In the genomic region with DNA sequence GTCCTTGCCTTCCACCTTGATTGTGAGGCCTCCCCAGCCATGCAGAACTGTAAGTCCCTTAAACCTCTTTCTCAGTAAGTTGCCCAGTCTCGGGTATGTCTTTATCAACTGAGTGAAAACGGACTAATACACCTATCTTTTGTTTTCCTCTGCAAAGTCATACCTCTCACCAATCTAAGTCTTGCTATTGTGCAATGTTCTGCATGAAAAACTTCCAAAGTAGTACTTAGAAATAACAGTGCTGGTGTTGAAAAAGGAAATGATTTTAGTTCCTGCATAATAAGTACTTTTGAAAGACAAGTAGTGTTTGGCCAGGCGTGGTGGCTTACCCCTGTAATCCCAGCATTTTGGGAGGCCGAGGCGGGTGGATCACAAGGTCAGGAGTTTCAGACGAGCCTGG, we compare ENCODE assay signal across 35 cellular contexts.
"Had no signal": no experiment of that assay in that cellular context is flagged by ENCODE, and none has a peak within 500 bp of the region (broad histone marks: within the 10 kb centered on the region; RNA-seq: fewer than 3 reads in every experiment).

No MANE protein-coding gene starts in this region.

- H3K9me3 Mint-ChIP-seq: activated B cell treated with CpG ODN at 0.5 μM for 24 hours; activated CD4-positive, alpha-beta T cell treated with anti-CD3 and anti-CD28 coated beads, Interleukin-2, amount 10 ng/mL, durations not matched to agents 24 days and 14 days; activated CD8-positive, alpha-beta T cell treated with anti-CD3 and anti-CD28 coated beads for 36 hours; activated naive CD8-positive, alpha-beta T cell treated with anti-CD3 and anti-CD28 coated beads, Interleukin-2, amount 10 ng/mL, durations not matched to agents 7 days and 5 days; activated T-helper 2 cell treated with anti-CD3 and anti-CD28 coated beads, Interferon-gamma antibody, Interleukin-2, Interleukin-4, amounts not matched to agents 10 μg/mL and 5 μg/mL and 100 μg/mL, durations not matched to agents 14 hours and 24 hours and 36 hours; T-helper 1 cell treated with Interleukin-12 subunit alpha and Interleukin-12 subunit beta and Interleukin-4 antibody, amounts not matched to agents 30 μg/mL and 1 μg/mL, for 36 hours; T-helper 2 cell treated with Interferon-gamma antibody and Interleukin-4, amounts not matched to agents 5 μg/mL and 100 μg/mL, for 36 hours had no signal

- H3K27me3 Mint-ChIP-seq: activated B cell treated with CpG ODN at 0.5 μM for 24 hours; activated CD4-positive, alpha-beta memory T cell treated with anti-CD3 and anti-CD28 coated beads for 36 hours; activated CD4-positive, alpha-beta T cell treated with anti-CD3 and anti-CD28 coated beads, Interleukin-2, amount 10 ng/mL, durations not matched to agents 24 days and 14 days; activated CD8-positive, alpha-beta T cell treated with anti-CD3 and anti-CD28 coated beads for 36 hours; activated naive CD4-positive, alpha-beta T cell treated with anti-CD3 and anti-CD28 coated beads, Interleukin-2, amount 10 ng/mL, durations not matched to agents 7 days and 5 days; activated naive CD4-positive, alpha-beta T cell treated with anti-CD3 and anti-CD28 coated beads, Interleukin-2, amount 50 U/mL, for 24 hours; activated naive CD8-positive, alpha-beta T cell; activated naive CD8-positive, alpha-beta T cell treated with anti-CD3 and anti-CD28 coated beads, Interleukin-2, amount 10 ng/mL, durations not matched to agents 7 days and 5 days; activated naive CD8-positive, alpha-beta T cell treated with anti-CD3 and anti-CD28 coated beads, Interleukin-2, amount 50 U/mL, for 24 hours; activated T-cell treated with anti-CD3 and anti-CD28 coated beads, Interleukin-2, amount 50 U/mL, for 24 hours; central memory CD8-positive, alpha-beta T cell had no signal

- H3K27ac ChIP-seq: ascending aorta, cardiac muscle cell, VCaP had no signal

- H3K27ac Mint-ChIP-seq: activated B cell treated with CpG ODN at 0.5 μM for 24 hours; activated CD4-positive, alpha-beta memory T cell treated with anti-CD3 and anti-CD28 coated beads for 36 hours; activated CD4-positive, alpha-beta T cell treated with anti-CD3 and anti-CD28 coated beads, Interleukin-2, amount 10 ng/mL, durations not matched to agents 24 days and 14 days; activated CD8-positive, alpha-beta T cell treated with anti-CD3 and anti-CD28 coated beads for 36 hours; activated naive CD4-positive, alpha-beta T cell treated with anti-CD3 and anti-CD28 coated beads, Interleukin-2, amount 10 ng/mL, durations not matched to agents 7 days and 5 days; activated naive CD4-positive, alpha-beta T cell treated with anti-CD3 and anti-CD28 coated beads, Interleukin-2, amount 50 U/mL, for 24 hours; activated naive CD8-positive, alpha-beta T cell; activated naive CD8-positive, alpha-beta T cell treated with anti-CD3 and anti-CD28 coated beads, Interleukin-2, amount 10 ng/mL, durations not matched to agents 7 days and 5 days; activated naive CD8-positive, alpha-beta T cell treated with anti-CD3 and anti-CD28 coated beads, Interleukin-2, amount 50 U/mL, for 24 hours; activated T-cell treated with anti-CD3 and anti-CD28 coated beads, Interleukin-2, amount 50 U/mL, for 24 hours; activated T-helper 2 cell treated with anti-CD3 and anti-CD28 coated beads, Interferon-gamma antibody, Interleukin-2, Interleukin-4, amounts not matched to agents 10 μg/mL and 5 μg/mL and 100 μg/mL, durations not matched to agents 14 hours and 24 hours and 36 hours; brain; T-helper 1 cell treated with Interleukin-12 subunit alpha and Interleukin-12 subunit beta and Interleukin-4 antibody, amounts not matched to agents 30 μg/mL and 1 μg/mL, for 36 hours; T-helper 2 cell treated with Interferon-gamma antibody and Interleukin-4, amounts not matched to agents 5 μg/mL and 100 μg/mL, for 36 hours had no signal

- H3K4me1 Mint-ChIP-seq: activated B cell treated with CpG ODN at 0.5 μM for 24 hours; activated CD4-positive, alpha-beta T cell treated with anti-CD3 and anti-CD28 coated beads, Interleukin-2, amount 10 ng/mL, durations not matched to agents 24 days and 14 days; activated naive CD4-positive, alpha-beta T cell treated with anti-CD3 and anti-CD28 coated beads, Interleukin-2, amount 10 ng/mL, durations not matched to agents 7 days and 5 days; activated naive CD4-positive, alpha-beta T cell treated with anti-CD3 and anti-CD28 coated beads, Interleukin-2, amount 50 U/mL, for 24 hours; activated naive CD8-positive, alpha-beta T cell treated with anti-CD3 and anti-CD28 coated beads, Interleukin-2, amount 10 ng/mL, durations not matched to agents 7 days and 5 days; activated naive CD8-positive, alpha-beta T cell treated with anti-CD3 and anti-CD28 coated beads, Interleukin-2, amount 50 U/mL, for 24 hours; central memory CD8-positive, alpha-beta T cell had no signal

- H3K9me3 ChIP-seq: ascending aorta had no signal

- DNase-seq: activated B cell treated with CpG ODN at 0.5 μM for 24 hours; activated CD4-positive, alpha-beta memory T cell treated with anti-CD3 and anti-CD28 coated beads for 36 hours; activated CD4-positive, alpha-beta T cell treated with anti-CD3 and anti-CD28 coated beads for 4 hours; activated CD4-positive, alpha-beta T cell treated with anti-CD3 and anti-CD28 coated beads, Interleukin-2, amount 10 ng/mL, durations not matched to agents 24 days and 14 days; activated CD4-positive, alpha-beta T cell treated with anti-CD3 and anti-CD28 coated beads, Interleukin-2, amount 50 U/mL, for 1 hour; activated CD4-positive, alpha-beta T cell treated with anti-CD3 and anti-CD28 coated beads, Interleukin-2, amount 50 U/mL, for 4 hours; activated CD4-positive, CD25-positive, alpha-beta regulatory T cell treated with anti-CD3 and anti-CD28 coated beads, Interleukin-2, amount 50 U/mL, for 72 hours; activated CD8-positive, alpha-beta memory T cell treated with anti-CD3 and anti-CD28 coated beads, Interleukin-2, amount 50 U/mL, for 4 hours; activated CD8-positive, alpha-beta T cell treated with anti-CD3 and anti-CD28 coated beads for 36 hours; activated effector memory CD4-positive, alpha-beta T cell treated with Interleukin-2 at 50 U/mL for 16 hours; activated gamma-delta T cell; activated naive CD4-positive, alpha-beta T cell treated with anti-CD3 and anti-CD28 coated beads, Interleukin-2, amount 10 ng/mL, durations not matched to agents 7 days and 5 days; activated naive CD4-positive, alpha-beta T cell treated with Interleukin-2 at 50 U/mL for 16 hours; activated naive CD8-positive, alpha-beta T cell treated with anti-CD3 and anti-CD28 coated beads, Interleukin-2, amount 10 ng/mL, durations not matched to agents 7 days and 5 days; activated naive CD8-positive, alpha-beta T cell treated with anti-CD3 and anti-CD28 coated beads, Interleukin-2, amount 50 U/mL, for 24 hours; activated T-cell treated with anti-CD3 and anti-CD28 coated beads, Interleukin-2, amount 50 U/mL, for 24 hours; activated T-cell treated with anti-CD3 and anti-CD28 coated beads, Interleukin-2, amount 50 U/mL, for 48 hours; amygdala; anterior cingulate cortex; caudate nucleus; T-helper 1 cell; T-helper 2 cell; T-helper 9 cell had no signal

- H3K4me3 ChIP-seq: ascending aorta, cardiac muscle cell had no signal

- H3K36me3 ChIP-seq: ascending aorta, cardiac muscle cell had no signal

- H3K4me1 ChIP-seq: ascending aorta had no signal

- H3K4me3 Mint-ChIP-seq: activated B cell treated with CpG ODN at 0.5 μM for 24 hours; activated CD4-positive, alpha-beta memory T cell treated with anti-CD3 and anti-CD28 coated beads for 36 hours; activated CD4-positive, alpha-beta T cell treated with anti-CD3 and anti-CD28 coated beads, Interleukin-2, amount 10 ng/mL, durations not matched to agents 24 days and 14 days; activated CD8-positive, alpha-beta T cell treated with anti-CD3 and anti-CD28 coated beads for 36 hours; activated naive CD4-positive, alpha-beta T cell treated with anti-CD3 and anti-CD28 coated beads, Interleukin-2, amount 10 ng/mL, durations not matched to agents 7 days and 5 days; activated naive CD4-positive, alpha-beta T cell treated with anti-CD3 and anti-CD28 coated beads, Interleukin-2, amount 50 U/mL, for 24 hours; activated naive CD8-positive, alpha-beta T cell; activated naive CD8-positive, alpha-beta T cell treated with anti-CD3 and anti-CD28 coated beads, Interleukin-2, amount 10 ng/mL, durations not matched to agents 7 days and 5 days; activated naive CD8-positive, alpha-beta T cell treated with anti-CD3 and anti-CD28 coated beads, Interleukin-2, amount 50 U/mL, for 24 hours; activated T-cell treated with anti-CD3 and anti-CD28 coated beads, Interleukin-2, amount 50 U/mL, for 24 hours; brain; central memory CD8-positive, alpha-beta T cell; T-helper 1 cell treated with Interleukin-12 subunit alpha and Interleukin-12 subunit beta and Interleukin-4 antibody, amounts not matched to agents 30 μg/mL and 1 μg/mL, for 36 hours; T-helper 2 cell treated with Interferon-gamma antibody and Interleukin-4, amounts not matched to agents 5 μg/mL and 100 μg/mL, for 36 hours had no signal

- H3K36me3 Mint-ChIP-seq: activated CD4-positive, alpha-beta memory T cell treated with anti-CD3 and anti-CD28 coated beads for 36 hours; activated naive CD4-positive, alpha-beta T cell treated with anti-CD3 and anti-CD28 coated beads, Interleukin-2, amount 10 ng/mL, durations not matched to agents 7 days and 5 days; activated naive CD4-positive, alpha-beta T cell treated with anti-CD3 and anti-CD28 coated beads, Interleukin-2, amount 50 U/mL, for 24 hours; activated naive CD8-positive, alpha-beta T cell; activated naive CD8-positive, alpha-beta T cell treated with anti-CD3 and anti-CD28 coated beads, Interleukin-2, amount 10 ng/mL, durations not matched to agents 7 days and 5 days; brain had no signal

- FAIRE-seq: bronchial epithelial cell, TTC549 had no signal

- H3K27me3 ChIP-seq: ascending aorta, cardiac muscle cell had no signal

- ATAC-seq: activated CD8-positive, alpha-beta T cell treated with anti-CD3 and anti-CD28 coated beads for 36 hours; activated naive CD8-positive, alpha-beta T cell treated with anti-CD3 and anti-CD28 coated beads, Interleukin-2, amount 50 U/mL, for 24 hours had no signal
